Comparison of ENCODE assay signal across 8 cellular contexts in the genomic region with DNA sequence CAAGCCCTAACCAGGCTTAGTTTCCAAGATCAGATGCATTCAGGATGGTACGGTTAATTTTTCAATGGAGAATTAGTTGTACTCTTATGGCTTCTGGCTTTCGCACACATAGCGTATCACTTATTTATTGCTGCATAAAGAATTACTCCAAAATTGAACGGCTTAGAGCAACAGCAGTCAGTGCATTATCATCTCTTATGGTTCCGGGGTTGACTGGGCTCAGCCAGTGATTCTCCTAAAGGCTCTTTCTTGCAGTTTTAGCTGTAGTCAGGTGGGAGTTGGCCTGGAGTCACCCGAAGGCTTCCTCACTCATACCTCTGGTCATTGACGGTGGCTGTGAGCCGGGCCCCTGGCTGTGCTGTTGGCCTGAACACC. TPM values are rescaled to one million over a fixed set of nuclear protein-coding genes. Genes with fewer than 3 reads are reported as not detected.
DNase-seq lines count a peak whose midpoint lies in the region; ATAC-seq and TF ChIP-seq lines count a peak whose summit lies in the region.

No MANE protein-coding gene starts in this region.

- H3K27ac ChIP-seq in ascending aorta (peak overlapping the region; percentile 77 to 86), testis (peak overlapping the region; percentile 75 to 89)

- peaks cover 29% of the 10 kb centered on the region for H3K4me1 Mint-ChIP-seq in activated naive CD4-positive, alpha-beta T cell treated with anti-CD3 and anti-CD28 coated beads, Interleukin-2, amount 50 U/mL, for 24 hours

- H3K4me1 ChIP-seq in ascending aorta (peaks cover 8 to 18% of the 10 kb centered on the region in 2 donors), testis (peaks cover 33% of the 10 kb centered on the region)

- no peaks in the 10 kb centered on the region for H3K27me3 ChIP-seq in ascending aorta
- H3K27me3 ChIP-seq in kidney epithelial cell (ENCODE audit: control insufficient read depth, insufficient read depth, low read length) = no peaks in the 10 kb centered on the region
- no peaks in the 10 kb centered on the region for H3K27me3 ChIP-seq in testis

- TF ChIP-seq CTCF in ascending aorta (IDR thresholded peaks at IDR 0.05) (no peak), kidney epithelial cell (IDR thresholded peaks at IDR 0.05; ENCODE audit: insufficient read depth, low read length, poor library complexity, severe bottlenecking) (no peak), testis (IDR thresholded peaks at IDR 0.05) (no peak)

- WGBS in testis, 2 donors = 49 to 51% methylated on average over 5 to 8 of the region's 8 CpGs

- intact Hi-C loops in ascending aorta (cut with DNase I) = loop anchor here (1.0 to 10.0 kb wide), 7 partner anchors 42 to 1017 kb away; a partner anchor contains a TSS
- intact Hi-C loops in testis (cut with DNase I; ENCODE audit: low total_unique reads) = no loop called here

- H3K9me3 ChIP-seq in ascending aorta = no peaks in the 10 kb centered on the region
- H3K9me3 ChIP-seq in testis = no peaks in the 10 kb centered on the region

- H3K4me3 ChIP-seq in ascending aorta (peak overlapping the region; percentile 80 to 88), kidney epithelial cell (ENCODE audit: low read depth, low read length) (peak overlapping the region; percentile 74), testis (peak overlapping the region; percentile 78 to 80)

- H3K4me3 Mint-ChIP-seq in activated naive CD4-positive, alpha-beta T cell treated with anti-CD3 and anti-CD28 coated beads, Interleukin-2, amount 50 U/mL, for 24 hours = peak overlapping the region; percentile 97

- H3K27me3 Mint-ChIP-seq in activated naive CD4-positive, alpha-beta T cell treated with anti-CD3 and anti-CD28 coated beads, Interleukin-2, amount 50 U/mL, for 24 hours = no peaks in the 10 kb centered on the region

- DNase-seq in activated naive CD4-positive, alpha-beta T cell treated with anti-CD3 and anti-CD28 coated beads, Interleukin-2, amount 50 U/mL, for 16 hours = no peak
- no peak for DNase-seq in ascending aorta (ENCODE audit: low spot score in 2 of 2)
- DNase-seq in kidney epithelial cell (ENCODE audit: low read depth) = no peak
- no peak for DNase-seq in testis
- no peak for DNase-seq in medulla oblongata (ENCODE audit: extremely low spot score)

- peaks cover under 1 to 10% of the 10 kb centered on the region in 2 donors for H3K36me3 ChIP-seq in ascending aorta
- no peaks in the 10 kb centered on the region for H3K36me3 ChIP-seq in kidney epithelial cell (ENCODE audit: control insufficient read depth, insufficient read depth, low read length)
- H3K36me3 ChIP-seq in testis (ENCODE audit: low read depth, missing control alignments) = no peaks in the 10 kb centered on the region

- H3K9me3 Mint-ChIP-seq in activated naive CD4-positive, alpha-beta T cell treated with anti-CD3 and anti-CD28 coated beads, Interleukin-2, amount 50 U/mL, for 24 hours = no peaks in the 10 kb centered on the region

- no peak for TF ChIP-seq POLR2A in testis (IDR thresholded peaks at IDR 0.05)

- H3K36me3 Mint-ChIP-seq in activated naive CD4-positive, alpha-beta T cell treated with anti-CD3 and anti-CD28 coated beads, Interleukin-2, amount 50 U/mL, for 24 hours = peaks cover 6% of the 10 kb centered on the region

- peak overlapping the region; percentile 99 for H3K27ac Mint-ChIP-seq in activated naive CD4-positive, alpha-beta T cell treated with anti-CD3 and anti-CD28 coated beads, Interleukin-2, amount 50 U/mL, for 24 hours

- ATAC-seq in GM18861 (IDR thresholded peaks at IDR 0.05; ENCODE audit: unreplicated experiment) (no peak), GM19452 (IDR thresholded peaks at IDR 0.05; ENCODE audit: unreplicated experiment) (no peak)

RNA-seq across cellular contexts. Expression of a gene that starts 0.6 kb away (rescaled TPM):
- total RNA-seq in ascending aorta = 131 TPM
- total RNA-seq in kidney epithelial cell = 119 and 142 TPM in 2 replicates
- 100 to 1,000 TPM; 195 to 262 TPM for total RNA-seq in testis
- polyA plus RNA-seq in testis (ENCODE audit: insufficient read depth, low read depth, low replicate concordance) = 130 TPM

RNA-seq across cellular contexts. Expression of a gene that starts 43.3 kb away (rescaled TPM):
- total RNA-seq in ascending aorta (3.4 TPM), kidney epithelial cell (12.4 and 14.1 TPM in 2 replicates), testis (10 to 100 TPM; 28.4 to 33.8 TPM)
- 20.4 TPM for polyA plus RNA-seq in testis (ENCODE audit: insufficient read depth, low read depth, low replicate concordance)
